Comparison of ENCODE assay signal across 32 cellular contexts in genomic region chr11:75082601-75083216, GRCh38. TPM values are rescaled to one million over a fixed set of nuclear protein-coding genes. Genes with fewer than 3 reads are reported as not detected.
"Had no signal": no experiment of that assay in that cellular context is flagged by ENCODE, and none has a peak within 500 bp of the region (broad histone marks: within the 10 kb centered on the region; RNA-seq: fewer than 3 reads in every experiment).

No MANE protein-coding gene starts in this region.

- H3K27me3 ChIP-seq: ascending aorta had no signal

- DNase-seq: activated B cell treated with CpG ODN at 0.5 μM for 24 hours; activated CD4-positive, alpha-beta memory T cell treated with anti-CD3 and anti-CD28 coated beads, Interleukin-2, amount 10 ng/mL, durations not matched to agents 7 days and 5 days; activated CD4-positive, alpha-beta T cell treated with anti-CD3 and anti-CD28 coated beads for 48 hours; activated CD4-positive, alpha-beta T cell treated with anti-CD3 and anti-CD28 coated beads, Interleukin-2, amount 10 ng/mL, durations not matched to agents 7 days and 5 days; activated CD4-positive, alpha-beta T cell treated with anti-CD3 and anti-CD28 coated beads, Interleukin-2, amount 50 U/mL, for 48 hours; activated CD4-positive, CD25-positive, alpha-beta regulatory T cell treated with anti-CD3 and anti-CD28 coated beads, Interleukin-2, amount 50 U/mL, for 72 hours; activated CD8-positive, alpha-beta memory T cell treated with anti-CD3 and anti-CD28 coated beads for 24 hours; activated CD8-positive, alpha-beta memory T cell treated with anti-CD3 and anti-CD28 coated beads, Interleukin-2, amount 10 ng/mL, durations not matched to agents 7 days and 5 days; activated CD8-positive, alpha-beta memory T cell treated with anti-CD3 and anti-CD28 coated beads, Interleukin-2, amount 50 U/mL, for 48 hours; activated CD8-positive, alpha-beta T cell treated with anti-CD3 and anti-CD28 coated beads, Interleukin-2, amount 10 ng/mL, durations not matched to agents 7 days and 5 days; activated effector memory CD4-positive, alpha-beta T cell treated with Interleukin-2 at 50 U/mL for 16 hours; activated gamma-delta T cell; activated naive CD4-positive, alpha-beta T cell treated with anti-CD3 and anti-CD28 coated beads, Interleukin-2, amount 10 ng/mL, durations not matched to agents 7 days and 5 days; activated naive CD4-positive, alpha-beta T cell treated with Interleukin-2 at 50 U/mL for 16 hours; activated naive CD8-positive, alpha-beta T cell treated with anti-CD3 and anti-CD28 coated beads, Interleukin-2, amount 10 ng/mL, durations not matched to agents 7 days and 5 days; activated naive CD8-positive, alpha-beta T cell treated with anti-CD3 and anti-CD28 coated beads, Interleukin-2, amount 50 U/mL, for 24 hours; activated T-cell treated with anti-CD3 and anti-CD28 coated beads, Interleukin-2, amount 50 U/mL, for 24 hours; activated T-cell treated with anti-CD3 and anti-CD28 coated beads, Interleukin-2, amount 50 U/mL, for 48 hours; amygdala; anterior cingulate cortex; caudate nucleus; T-helper 2 cell; T-helper 9 cell had no signal

- H3K4me3 ChIP-seq: ascending aorta, cardiac muscle cell had no signal

- H3K27ac ChIP-seq: ascending aorta, cardiac muscle cell, VCaP had no signal

- FAIRE-seq: bronchial epithelial cell, colon, TTC549 had no signal

- H3K36me3 ChIP-seq: ascending aorta, cardiac muscle cell had no signal

- H3K4me1 ChIP-seq: ascending aorta had no signal

- H3K9me3 ChIP-seq: ascending aorta had no signal

- ATAC-seq: activated CD8-positive, alpha-beta memory T cell treated with anti-CD3 and anti-CD28 coated beads, Interleukin-2, amount 10 ng/mL, durations not matched to agents 7 days and 5 days; activated CD8-positive, alpha-beta T cell treated with anti-CD3 and anti-CD28 coated beads, Interleukin-2, amount 10 ng/mL, durations not matched to agents 7 days and 5 days; activated naive CD8-positive, alpha-beta T cell treated with anti-CD3 and anti-CD28 coated beads, Interleukin-2, amount 50 U/mL, for 24 hours had no signal

RNA-seq across cellular contexts. Expression of gene OR2AT4, which starts 14.0 kb away (rescaled TPM):
- total RNA-seq: activated B cell treated with CpG ODN at 0.5 μM for 24 hours; activated CD4-positive, alpha-beta memory T cell treated with anti-CD3 and anti-CD28 coated beads, Interleukin-2, amount 10 ng/mL, durations not matched to agents 7 days and 5 days; activated CD4-positive, alpha-beta T cell treated with anti-CD3 and anti-CD28 coated beads, Interleukin-2, amount 10 ng/mL, durations not matched to agents 7 days and 5 days; activated CD8-positive, alpha-beta memory T cell treated with anti-CD3 and anti-CD28 coated beads, Interleukin-2, amount 10 ng/mL, durations not matched to agents 7 days and 5 days; activated CD8-positive, alpha-beta T cell treated with anti-CD3 and anti-CD28 coated beads, Interleukin-2, amount 10 ng/mL, durations not matched to agents 7 days and 5 days; activated naive CD8-positive, alpha-beta T cell treated with anti-CD3 and anti-CD28 coated beads, Interleukin-2, amount 10 ng/mL, durations not matched to agents 7 days and 5 days; activated T-helper 2 cell treated with anti-CD3 and anti-CD28 coated beads, Interferon-gamma antibody, Interleukin-2, Interleukin-4, amounts not matched to agents 10 μg/mL and 5 μg/mL and 100 μg/mL, durations not matched to agents 14 hours and 24 hours and 36 hours; ascending aorta; bronchial epithelial cell; cardiac muscle cell; cerebellum had no signal
- polyA plus RNA-seq: adipose tissue, cardiac muscle cell had no signal
